8 cellular contexts compared by ENCODE assay signal in the genomic region with DNA sequence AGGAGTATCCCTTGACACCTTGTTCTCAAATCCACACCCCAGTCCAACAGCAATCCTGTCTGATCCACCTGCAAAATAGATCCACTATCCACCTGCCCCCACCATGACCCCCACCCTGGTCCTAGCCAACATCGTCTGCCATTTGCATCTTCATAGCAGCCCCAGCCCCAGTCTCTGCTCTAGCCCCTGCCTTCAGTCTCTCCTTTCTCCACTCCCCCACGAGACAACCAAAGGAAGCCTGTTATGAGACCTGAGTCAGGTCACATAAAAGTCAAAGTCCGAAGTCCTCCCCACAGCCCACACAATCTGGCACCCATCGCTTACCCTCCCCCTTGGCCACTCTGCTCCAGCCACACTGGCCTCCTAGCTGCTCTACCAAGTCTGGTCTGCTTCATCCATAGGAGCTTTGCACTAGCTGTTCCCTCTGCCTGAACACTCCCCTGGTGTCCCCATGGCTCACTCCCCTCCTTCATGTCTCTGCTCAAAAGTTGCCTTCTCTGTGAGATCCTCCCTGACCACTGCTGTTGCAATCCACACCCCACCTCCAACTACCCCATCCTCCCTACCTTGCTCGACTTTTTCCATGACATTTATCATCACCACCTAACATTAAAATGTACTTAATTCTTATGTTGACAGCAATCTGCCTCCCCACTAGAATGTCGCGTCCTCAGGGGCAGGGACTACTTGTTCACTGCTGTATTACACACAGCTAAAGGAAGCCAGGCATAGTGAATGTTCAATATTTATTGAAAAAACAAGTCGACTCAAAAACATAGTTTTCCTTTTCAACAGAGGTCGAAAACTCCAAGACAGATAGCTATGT. TPM values are rescaled to one million over a fixed set of nuclear protein-coding genes. Genes with fewer than 3 reads are reported as not detected.
A peak's percentile ranks its signal among the peaks of the same experiment; 100 is the strongest.
DNase-seq lines count a peak whose midpoint lies in the region; ATAC-seq and TF ChIP-seq lines count a peak whose summit lies in the region.

No MANE protein-coding gene starts in this region.

- no peak for ATAC-seq in GM23338
- peak; percentile 1 for ATAC-seq in SK-N-SH treated with all-trans-retinoic acid at 6 μM for 48 hours
- no peak for ATAC-seq in natural killer cell treated with Interleukin-12 subunit alpha and Interleukin-12 subunit beta and Interleukin-15 and Interleukin-18, amount 100 ng/mL, for 72 hours
- no peak for ATAC-seq in HG03354 (IDR thresholded peaks at IDR 0.05; ENCODE audit: poor library complexity, severe bottlenecking, unreplicated experiment)
- ATAC-seq in GM21723 (IDR thresholded peaks at IDR 0.05; ENCODE audit: unreplicated experiment), result no peak

- H3K9me2 ChIP-seq in GM23338 (ENCODE audit: insufficient read depth), result no peaks in the 10 kb centered on the region

- H3K27me3 ChIP-seq in GM23338 (ENCODE audit: insufficient read depth), result no peaks in the 10 kb centered on the region

- peaks cover 38% of the 10 kb centered on the region for H3K79me2 ChIP-seq in GM23338 (replicated peaks; ENCODE audit: insufficient read depth)

- no peak for TF ChIP-seq CTCF in GM23338 (conservative IDR thresholded peaks at IDR 0.05; ENCODE audit: low read depth in 2 of 2)
- TF ChIP-seq CTCF in endothelial cell (IDR thresholded peaks at IDR 0.05; ENCODE audit: unreplicated experiment), result no peak

- H3K36me3 Mint-ChIP-seq in GM23338 (ENCODE audit: low read depth) (peaks cover 32% of the 10 kb centered on the region), endothelial cell (ENCODE audit: low read depth, unreplicated experiment) (peaks cover 22% of the 10 kb centered on the region)
- H3K36me3 Mint-ChIP-seq in natural killer cell treated with Interleukin-12 subunit alpha and Interleukin-12 subunit beta and Interleukin-15 and Interleukin-18, amount 100 ng/mL, for 72 hours, result peaks cover 6% of the 10 kb centered on the region

- DNase-seq in GM23338 (ENCODE audit: low spot score) (no peak), endothelial cell (ENCODE audit: low spot score) (no peak), COLO829 (ENCODE audit: low spot score) (no peak), SHP77 treated with DMSO at 0.1 percent for 48 hours (lab: John Stamatoyannopoulos, UW) (no peak)
- DNase-seq in natural killer cell treated with Interleukin-12 subunit alpha and Interleukin-12 subunit beta and Interleukin-15 and Interleukin-18, amount 100 ng/mL, for 72 hours (ENCODE audit: low spot score), result no peak

- H3K4me1 Mint-ChIP-seq in GM23338 (peaks cover 49% of the 10 kb centered on the region), endothelial cell (ENCODE audit: unreplicated experiment) (peaks cover 37% of the 10 kb centered on the region)
- peaks cover 56 to 59% of the 10 kb centered on the region in 2 donors for H3K4me1 Mint-ChIP-seq in natural killer cell treated with Interleukin-12 subunit alpha and Interleukin-12 subunit beta and Interleukin-15 and Interleukin-18, amount 100 ng/mL, for 72 hours (ENCODE audit: low read depth in 2 of 2)

- H3K4me2 ChIP-seq in GM23338, result peak overlapping the region; percentile 91

- peaks cover 36% of the 10 kb centered on the region for H3F3A ChIP-seq in GM23338 (replicated peaks; ENCODE audit: low read depth)

- H3K27ac Mint-ChIP-seq in GM23338 (peak overlapping the region; percentile 96), endothelial cell (ENCODE audit: unreplicated experiment) (peak overlapping the region; percentile 89)
- H3K27ac Mint-ChIP-seq in natural killer cell treated with Interleukin-12 subunit alpha and Interleukin-12 subunit beta and Interleukin-15 and Interleukin-18, amount 100 ng/mL, for 72 hours, result peak overlapping the region; percentile 78 to 98

- H3K27ac ChIP-seq in GM23338 (ENCODE audit: low read depth), result peak overlapping the region; percentile 93

- H3K4me3 Mint-ChIP-seq in GM23338, result peak overlapping the region; percentile 94
- peak overlapping the region; percentile 90 for H3K4me3 Mint-ChIP-seq in endothelial cell (ENCODE audit: unreplicated experiment)
- H3K4me3 Mint-ChIP-seq in natural killer cell treated with Interleukin-12 subunit alpha and Interleukin-12 subunit beta and Interleukin-15 and Interleukin-18, amount 100 ng/mL, for 72 hours, result peak overlapping the region; percentile 81

- H4K20me1 ChIP-seq in GM23338 (replicated peaks; ENCODE audit: insufficient read depth), result peaks cover 18% of the 10 kb centered on the region; the same call in 1 of the 2 replicates

- H2AFZ ChIP-seq in GM23338, result no peak overlapping the region

- H3K4me1 ChIP-seq in GM23338 (ENCODE audit: insufficient read depth), result peaks cover 42% of the 10 kb centered on the region

- peaks cover 4% of the 10 kb centered on the region; the same call in 2 of the 3 replicates for H3K9me3 Mint-ChIP-seq in GM23338
- H3K9me3 Mint-ChIP-seq in endothelial cell (ENCODE audit: unreplicated experiment), result no peaks in the 10 kb centered on the region
- no peaks in the 10 kb centered on the region for H3K9me3 Mint-ChIP-seq in natural killer cell treated with Interleukin-12 subunit alpha and Interleukin-12 subunit beta and Interleukin-15 and Interleukin-18, amount 100 ng/mL, for 72 hours

- no peaks in the 10 kb centered on the region for H3K36me3 ChIP-seq in GM23338 (ENCODE audit: insufficient read depth)

- H3K27me3 Mint-ChIP-seq in GM23338 (ENCODE audit: insufficient read depth, low read depth, poor library complexity), result peaks cover 45% of the 10 kb centered on the region
- peaks cover 33% of the 10 kb centered on the region for H3K27me3 Mint-ChIP-seq in endothelial cell (ENCODE audit: unreplicated experiment)
- H3K27me3 Mint-ChIP-seq in natural killer cell treated with Interleukin-12 subunit alpha and Interleukin-12 subunit beta and Interleukin-15 and Interleukin-18, amount 100 ng/mL, for 72 hours, result no peaks in the 10 kb centered on the region

- H3K4me3 ChIP-seq in GM23338, result peak overlapping the region; percentile 99

TF ChIP-seq in GM23338, 12 proteins besides CTCF, POLR2A, EP300 and RAD21 (continues in another document):
- no peak for TF ChIP-seq STAT1 (IDR thresholded peaks at IDR 0.05; ENCODE audit: unreplicated experiment)
- no peak for TF ChIP-seq NANOG (IDR thresholded peaks at IDR 0.05; ENCODE audit: borderline replicate concordance)
- TF ChIP-seq ZNF331 (CRISPR knock-in tag; IDR thresholded peaks at IDR 0.05; ENCODE audit: low read depth), result no peak
- no peak for TF ChIP-seq POLR2AphosphoS5 (IDR thresholded peaks at IDR 0.05; ENCODE audit: low read depth)

TF ChIP-seq in SK-N-SH treated with all-trans-retinoic acid at 6 μM for 48 hours, 23 proteins besides CTCF, POLR2A, EP300 and RAD21:
- TF ChIP-seq, protein P1, sequence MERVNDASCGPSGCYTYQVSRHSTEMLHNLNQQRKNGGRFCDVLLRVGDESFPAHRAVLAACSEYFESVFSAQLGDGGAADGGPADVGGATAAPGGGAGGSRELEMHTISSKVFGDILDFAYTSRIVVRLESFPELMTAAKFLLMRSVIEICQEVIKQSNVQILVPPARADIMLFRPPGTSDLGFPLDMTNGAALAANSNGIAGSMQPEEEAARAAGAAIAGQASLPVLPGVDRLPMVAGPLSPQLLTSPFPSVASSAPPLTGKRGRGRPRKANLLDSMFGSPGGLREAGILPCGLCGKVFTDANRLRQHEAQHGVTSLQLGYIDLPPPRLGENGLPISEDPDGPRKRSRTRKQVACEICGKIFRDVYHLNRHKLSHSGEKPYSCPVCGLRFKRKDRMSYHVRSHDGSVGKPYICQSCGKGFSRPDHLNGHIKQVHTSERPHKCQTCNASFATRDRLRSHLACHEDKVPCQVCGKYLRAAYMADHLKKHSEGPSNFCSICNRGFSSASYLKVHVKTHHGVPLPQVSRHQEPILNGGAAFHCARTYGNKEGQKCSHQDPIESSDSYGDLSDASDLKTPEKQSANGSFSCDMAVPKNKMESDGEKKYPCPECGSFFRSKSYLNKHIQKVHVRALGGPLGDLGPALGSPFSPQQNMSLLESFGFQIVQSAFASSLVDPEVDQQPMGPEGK (CRISPR knock-in tag; IDR thresholded peaks at IDR 0.05; ENCODE audit: borderline replicate concordance), result peak; percentile 75; the same call in 1 of the 2 replicates
- TF ChIP-seq RARB (CRISPR knock-in tag; IDR thresholded peaks at IDR 0.05), result no peak; the same call in 1 of the 2 replicates

RNA-seq across cellular contexts. Expression of a gene that starts 1.2 kb away (rescaled TPM):
- total RNA-seq in GM23338 (2014; rRNA removed; shearing (Covaris generic)), result 35.2 and 41.3 TPM in 2 replicates
- polyA plus RNA-seq in GM23338 (2016; fragmentation: Nextera tagmentation; extraction: Ambion mirVana), result 15.5 and 16.2 TPM in 2 replicates
- 172 TPM for total RNA-seq in endothelial cell (ENCODE audit: unreplicated experiment)
- 10 to 100 TPM; 30.8 to 68.1 TPM for total RNA-seq in natural killer cell treated with Interleukin-12 subunit alpha and Interleukin-12 subunit beta and Interleukin-15 and Interleukin-18, amount 100 ng/mL, for 72 hours

RNA-seq across cellular contexts. Expression of a gene that starts 4.6 kb away (rescaled TPM):
- total RNA-seq in GM23338 (2014; rRNA removed; shearing (Covaris generic)), result 9.5 and 10.6 TPM in 2 replicates
- polyA plus RNA-seq in GM23338 (2016; fragmentation: Nextera tagmentation; extraction: Ambion mirVana), result 27.5 and 27.7 TPM in 2 replicates
- 10.2 TPM for total RNA-seq in endothelial cell (ENCODE audit: unreplicated experiment)
- 10 to 100 TPM; 11.2 to 27.8 TPM for total RNA-seq in natural killer cell treated with Interleukin-12 subunit alpha and Interleukin-12 subunit beta and Interleukin-15 and Interleukin-18, amount 100 ng/mL, for 72 hours

RNA-seq across cellular contexts. Expression of a gene that starts 20.0 kb away (rescaled TPM):
- 62.0 and 63.0 TPM in 2 replicates for total RNA-seq in GM23338 (2014; rRNA removed; shearing (Covaris generic))
- 26.1 and 27.5 TPM in 2 replicates for polyA plus RNA-seq in GM23338 (2016; fragmentation: Nextera tagmentation; extraction: Ambion mirVana)
- 32.4 TPM for total RNA-seq in endothelial cell (ENCODE audit: unreplicated experiment)
- total RNA-seq in natural killer cell treated with Interleukin-12 subunit alpha and Interleukin-12 subunit beta and Interleukin-15 and Interleukin-18, amount 100 ng/mL, for 72 hours, result 10 to 100 TPM; 22.2 to 35.2 TPM

RNA-seq across cellular contexts. Expression of a gene that starts 20.3 kb away (rescaled TPM):
- total RNA-seq in GM23338 (2014; rRNA removed; shearing (Covaris generic)), result 24.6 and 47.3 TPM in 2 replicates
- polyA plus RNA-seq in GM23338 (2016; fragmentation: Nextera tagmentation; extraction: Ambion mirVana), result 21.3 and 22.1 TPM in 2 replicates
- 31.7 TPM for total RNA-seq in endothelial cell (ENCODE audit: unreplicated experiment)
- 10 to 100 TPM; 38.1 to 39.2 TPM for total RNA-seq in natural killer cell treated with Interleukin-12 subunit alpha and Interleukin-12 subunit beta and Interleukin-15 and Interleukin-18, amount 100 ng/mL, for 72 hours

RNA-seq across cellular contexts. Expression of a gene that starts 24.5 kb away (rescaled TPM):
- 106 and 207 TPM in 2 replicates for total RNA-seq in GM23338 (2014; rRNA removed; shearing (Covaris generic))
- polyA plus RNA-seq in GM23338 (2016; fragmentation: Nextera tagmentation; extraction: Ambion mirVana), result 1,901 and 2,135 TPM in 2 replicates
- 2,151 TPM for total RNA-seq in endothelial cell (ENCODE audit: unreplicated experiment)
- 1,000 to 10,000 TPM; 1,544 to 1,854 TPM for total RNA-seq in natural killer cell treated with Interleukin-12 subunit alpha and Interleukin-12 subunit beta and Interleukin-15 and Interleukin-18, amount 100 ng/mL, for 72 hours
